ENCODE assay signal across 8 cellular contexts in genomic region chr2:8682719-8683667, GRCh38. TPM values are rescaled to one million over a fixed set of nuclear protein-coding genes. Genes with fewer than 3 reads are reported as not detected.
DNase-seq lines count a peak whose midpoint lies in the region; ATAC-seq lines count a peak whose summit lies in the region.

No MANE protein-coding gene starts in this region.

- H3K36me3 ChIP-seq in H7 (replicated peaks; ENCODE audit: control insufficient read depth, insufficient read depth, low read length) = no peaks in the 10 kb centered on the region

- peak; percentile 39 for DNase-seq in A172 (ENCODE audit: low spot score)
- peak; percentile 49 for DNase-seq in H7
- peak; percentile 65 for DNase-seq in NOMO-1 treated with DMSO at 0.1 percent for 48 hours (lab: John Stamatoyannopoulos, UW; ENCODE audit: unreplicated experiment)
- peak; percentile 82 for DNase-seq in activated effector memory CD4-positive, alpha-beta T cell treated with anti-CD3 and anti-CD28 coated beads, Interleukin-2, amount 50 U/mL, for 16 hours
- DNase-seq in globus pallidus (ENCODE audit: low spot score) = peak; percentile 54
- peak; percentile 14 for DNase-seq in occipital lobe (lab: John Stamatoyannopoulos, UW)
- no peak for DNase-seq in GOT3 (lab: John Stamatoyannopoulos, UW)

- peaks cover 42% of the 10 kb centered on the region for H3K27me3 ChIP-seq in H7 (ENCODE audit: control insufficient read depth, insufficient read depth, low read length)

- H3K4me3 ChIP-seq in H7 (ENCODE audit: insufficient read depth, low read depth, low read length) = peak overlapping the region; percentile 59

- no peak for ATAC-seq in GM21423 (IDR thresholded peaks at IDR 0.05; ENCODE audit: unreplicated experiment)

RNA-seq across cellular contexts. Expression of gene ID2, which starts 1.1 kb away (rescaled TPM):
- 63.8 and 98.8 TPM in 2 replicates for total RNA-seq in A172 (2014; rRNA removed; shearing (Covaris generic))
- total RNA-seq in H7 (2014; rRNA removed; shearing (Covaris generic)) = 38.7 and 58.2 TPM in 2 replicates
- 314 TPM for total RNA-seq in occipital lobe
